Comparison of ENCODE assay signal across 28 cellular contexts in genomic region chr5:138635708-138636107, GRCh38.
"Had no signal": no experiment of that assay in that cellular context is flagged by ENCODE, and none has a peak within 500 bp of the region (broad histone marks: within the 10 kb centered on the region; RNA-seq: fewer than 3 reads in every experiment).

No MANE protein-coding gene starts in this region.

- H3K27ac Mint-ChIP-seq: activated CD4-positive, alpha-beta memory T cell treated with anti-CD3 and anti-CD28 coated beads for 36 hours; activated T-cell treated with anti-CD3 and anti-CD28 coated beads, Interleukin-2, amount 50 U/mL, for 24 hours; immature natural killer cell; natural killer cell treated with Interleukin-12 subunit alpha and Interleukin-12 subunit beta and Interleukin-15 and Interleukin-18, amount 100 ng/mL, for 72 hours; stimulated activated effector memory CD8-positive, alpha-beta T cell treated with anti-CD3 and anti-CD28 coated beads, Interleukin-12 subunit alpha, Interleukin-12 subunit beta, amount 100 ng/mL, for 72 hours; stimulated activated naive CD8-positive, alpha-beta T cell treated with anti-CD3 and anti-CD28 coated beads, Interleukin-15, Interleukin-2, amounts not matched to agents 100 ng/mL and 50 ng/mL, for 24 hours; T-helper 1 cell treated with Interleukin-12 subunit alpha and Interleukin-12 subunit beta and Interleukin-4 antibody, amounts not matched to agents 30 μg/mL and 1 μg/mL, for 36 hours had no signal

- H3K4me3 Mint-ChIP-seq: activated CD4-positive, alpha-beta memory T cell treated with anti-CD3 and anti-CD28 coated beads for 36 hours; activated T-cell treated with anti-CD3 and anti-CD28 coated beads, Interleukin-2, amount 50 U/mL, for 24 hours; immature natural killer cell; natural killer cell treated with Interleukin-12 subunit alpha and Interleukin-12 subunit beta and Interleukin-15 and Interleukin-18, amount 100 ng/mL, for 72 hours; stimulated activated effector memory CD8-positive, alpha-beta T cell treated with anti-CD3 and anti-CD28 coated beads, Interleukin-12 subunit alpha, Interleukin-12 subunit beta, amount 100 ng/mL, for 72 hours; stimulated activated naive CD8-positive, alpha-beta T cell treated with anti-CD3 and anti-CD28 coated beads, Interleukin-15, Interleukin-2, amounts not matched to agents 100 ng/mL and 50 ng/mL, for 24 hours; T-helper 1 cell treated with Interleukin-12 subunit alpha and Interleukin-12 subunit beta and Interleukin-4 antibody, amounts not matched to agents 30 μg/mL and 1 μg/mL, for 36 hours had no signal

- H3K27ac ChIP-seq: foreskin keratinocyte, lower lobe of right lung, thoracic aorta, upper lobe of left lung, WERI-Rb-1 had no signal

- H3K36me3 Mint-ChIP-seq: activated CD4-positive, alpha-beta memory T cell treated with anti-CD3 and anti-CD28 coated beads for 36 hours; activated naive CD4-positive, alpha-beta T cell treated with anti-CD3 and anti-CD28 coated beads, Interleukin-2, amount 50 U/mL, for 72 hours; natural killer cell treated with Interleukin-12 subunit alpha and Interleukin-12 subunit beta and Interleukin-15 and Interleukin-18, amount 100 ng/mL, for 72 hours; stimulated activated effector memory CD8-positive, alpha-beta T cell treated with anti-CD3 and anti-CD28 coated beads, Interleukin-12 subunit alpha, Interleukin-12 subunit beta, amount 100 ng/mL, for 72 hours had no signal

- H3K4me1 ChIP-seq: foreskin keratinocyte, lower lobe of right lung, upper lobe of left lung had no signal

- DNase-seq: activated CD4-positive, alpha-beta memory T cell treated with anti-CD3 and anti-CD28 coated beads for 36 hours; activated CD4-positive, alpha-beta T cell treated with anti-CD3 and anti-CD28 coated beads for 48 hours; activated CD8-positive, alpha-beta memory T cell treated with anti-CD3 and anti-CD28 coated beads, Interleukin-2, amount 50 U/mL, for 48 hours; activated T-cell treated with anti-CD3 and anti-CD28 coated beads, Interleukin-2, amount 50 U/mL, for 24 hours; anterior cingulate cortex; cortex of kidney; heart left ventricle; hypothalamus; immature natural killer cell; lower lobe of right lung; SK-N-SH; stimulated activated CD4-positive, alpha-beta T cell treated with anti-CD3 and anti-CD28 coated beads, Interleukin-12 subunit alpha, Interleukin-12 subunit beta, amount 100 ng/mL, for 4 hours; stimulated activated CD4-positive, alpha-beta T cell treated with anti-CD3 and anti-CD28 coated beads, Interleukin-4, amount 100 ng/mL, for 1 hour; SW 1271; T-helper 9 cell; upper lobe of left lung; WERI-Rb-1 had no signal

- ATAC-seq: activated CD4-positive, CD25-positive, alpha-beta regulatory T cell treated with anti-CD3 and anti-CD28 coated beads, Interleukin-2, amount 50 U/mL, for 24 hours; activated naive CD4-positive, alpha-beta T cell treated with anti-CD3 and anti-CD28 coated beads, Interleukin-2, amount 50 U/mL, for 72 hours; left lobe of liver; natural killer cell treated with Interleukin-12 subunit alpha and Interleukin-12 subunit beta and Interleukin-15 and Interleukin-18, amount 100 ng/mL, for 72 hours; stimulated activated effector memory CD8-positive, alpha-beta T cell treated with anti-CD3 and anti-CD28 coated beads, Interleukin-12 subunit alpha, Interleukin-12 subunit beta, amount 100 ng/mL, for 72 hours had no signal

- H3K27me3 ChIP-seq: foreskin keratinocyte, heart left ventricle, ovary, upper lobe of left lung had no signal

- H3K9me3 ChIP-seq: heart left ventricle, lower lobe of right lung, mucosa of descending colon, ovary, SK-N-SH, thoracic aorta, upper lobe of left lung had no signal

- H3K4me3 ChIP-seq: heart left ventricle, lower lobe of right lung, mucosa of descending colon, ovary, thoracic aorta, upper lobe of left lung had no signal

- H3K4me1 Mint-ChIP-seq: immature natural killer cell; stimulated activated effector memory CD8-positive, alpha-beta T cell treated with anti-CD3 and anti-CD28 coated beads, Interleukin-12 subunit alpha, Interleukin-12 subunit beta, amount 100 ng/mL, for 72 hours had no signal

- H3K36me3 ChIP-seq: heart left ventricle, lower lobe of right lung, ovary, thoracic aorta, upper lobe of left lung, WERI-Rb-1 had no signal

- H3K4me2 ChIP-seq: SK-N-SH had no signal

- H3K9ac ChIP-seq: SK-N-SH had no signal

- H3K9me3 Mint-ChIP-seq: activated CD4-positive, alpha-beta memory T cell treated with anti-CD3 and anti-CD28 coated beads for 36 hours; activated naive CD4-positive, alpha-beta T cell treated with anti-CD3 and anti-CD28 coated beads, Interleukin-2, amount 50 U/mL, for 72 hours; activated T-cell treated with anti-CD3 and anti-CD28 coated beads, Interleukin-2, amount 50 U/mL, for 24 hours; immature natural killer cell; natural killer cell treated with Interleukin-12 subunit alpha and Interleukin-12 subunit beta and Interleukin-15 and Interleukin-18, amount 100 ng/mL, for 72 hours; stimulated activated effector memory CD8-positive, alpha-beta T cell treated with anti-CD3 and anti-CD28 coated beads, Interleukin-12 subunit alpha, Interleukin-12 subunit beta, amount 100 ng/mL, for 72 hours; stimulated activated naive CD8-positive, alpha-beta T cell treated with anti-CD3 and anti-CD28 coated beads, Interleukin-15, Interleukin-2, amounts not matched to agents 100 ng/mL and 50 ng/mL, for 24 hours; T-helper 1 cell treated with Interleukin-12 subunit alpha and Interleukin-12 subunit beta and Interleukin-4 antibody, amounts not matched to agents 30 μg/mL and 1 μg/mL, for 36 hours had no signal
